Comparison of ENCODE assay signal across 8 cellular contexts in genomic region chr17:27569257-27569722, GRCh38.
DNase-seq lines count a peak whose midpoint lies in the region; TF ChIP-seq lines count a peak whose summit lies in the region.

No MANE protein-coding gene starts in this region.

- DNase-seq in Caco-2 (peak; percentile 89), T-helper 2 cell (peak in 3 of 5 experiments; percentile 24 to 75 (median 58)), mammary epithelial cell (no peak), midbrain (lab: John Stamatoyannopoulos, UW) (peak; percentile 17), type B pancreatic cell (ENCODE audit: extremely low spot score, unreplicated experiment) (no peak), KG1 (lab: John Stamatoyannopoulos, UW) (no peak), epidermal melanocyte (ENCODE audit: insufficient read length, low spot score) (no peak)

- CTCF ChIA-PET in Caco-2 (lab: Charles Lee) (interaction anchor here (1.0 to 2.7 kb wide), 4 partner anchors 9 to 75 kb away, joined by 4 to 9 read pairs (median 6); no protein-coding TSS in a partner anchor), HEK293 (lab: Yijun Ruan, JAX) (interaction anchor here (0.6 to 4.9 kb wide), 20 partner anchors 8 to 333 kb away, joined by 3 to 39 read pairs (median 6); no protein-coding TSS in a partner anchor), mammary epithelial cell (lab: Charles Lee; ENCODE audit: low non-redundant PET) (interaction anchor here (0.5 kb wide), 1 partner anchor 31 kb away, joined by 3 read pairs; no protein-coding TSS in a partner anchor)

- H3K4me3 Mint-ChIP-seq in Caco-2 (ENCODE audit: unreplicated experiment) (no peak overlapping the region), type B pancreatic cell (no peak overlapping the region)

- WGBS in mammary epithelial cell (ENCODE audit: low coverage, missing lambda C conversion rate), result 74% methylated on average over 6 of the region's 6 CpGs

- H3K36me3 ChIP-seq in Caco-2 (ENCODE audit: control insufficient read depth, insufficient read depth, low read length) (no peaks in the 10 kb centered on the region), HEK293 (ENCODE audit: control insufficient read depth in 2 of 2, insufficient read depth in 1 of 2, low read length in 2 of 2) (no peaks in the 10 kb centered on the region), mammary epithelial cell (ENCODE audit: insufficient read depth, low read length) (no peaks in the 10 kb centered on the region)

- BruUV-seq in Caco-2 (replicated peaks; lab: Mats Ljungman, UMichigan), result no TSS peak
- no TSS peak for BruUV-seq in mammary epithelial cell (replicated peaks; lab: Mats Ljungman, UMichigan)

- H3K36me3 Mint-ChIP-seq in Caco-2 (ENCODE audit: insufficient read depth, unreplicated experiment), result peaks cover 8% of the 10 kb centered on the region
- no peaks in the 10 kb centered on the region for H3K36me3 Mint-ChIP-seq in type B pancreatic cell

- no peak overlapping the region for H3K27ac ChIP-seq in HEK293 (ENCODE audit: extremely low read depth, low read depth, low read length)
- no peak overlapping the region for H3K27ac ChIP-seq in mammary epithelial cell (ENCODE audit: insufficient read depth, low read depth, low read length)

- intact Hi-C loops in Caco-2 (cut with micrococcal nuclease; ENCODE audit: unreplicated experiment), result loop anchor here (1.0 kb wide), 5 partner anchors 11 to 75 kb away; no protein-coding TSS in a partner anchor
- intact Hi-C loops in mammary epithelial cell (cut with micrococcal nuclease), result loop anchor here (10.0 kb wide), 1 partner anchor 114 kb away; the partner anchor contains the start of gene KSR1

- dilution Hi-C loops in mammary epithelial cell (cut with HindIII; ENCODE audit: low sequenced_read_pairs), result no loop called here

- H3K4me3 ChIP-seq in Caco-2 (ENCODE audit: low read depth, low read length) (no peak overlapping the region), HEK293 (ENCODE audit: low read depth, low read length) (no peak overlapping the region), mammary epithelial cell (replicated peaks in 1 of 3; ENCODE audit: insufficient read depth in 1 of 3, low read depth in 2 of 3, low read length in 3 of 3) (no peak overlapping the region)

- peak; percentile 97 to 98 for TF ChIP-seq CTCF in Caco-2 (IDR thresholded peaks at IDR 0.05; ENCODE audit: insufficient read depth in 1 of 2, low read depth in 1 of 2, low read length in 1 of 2, severe bottlenecking in 1 of 2, unreplicated experiment in 1 of 2)
- TF ChIP-seq CTCF in HEK293 (tag by site-specific recombination; IDR thresholded peaks at IDR 0.05), result peak; percentile 68
- peak; percentile 30 to 59 for TF ChIP-seq CTCF in mammary epithelial cell (conservative IDR thresholded peaks at IDR 0.05 in 1 of 2, IDR thresholded peaks at IDR 0.05 in 1 of 2; ENCODE audit: extremely low read depth in 1 of 2, insufficient read depth in 1 of 2, low read depth in 1 of 2, low read length in 2 of 2)
- TF ChIP-seq CTCF in type B pancreatic cell (conservative IDR thresholded peaks at IDR 0.05), result peak; percentile 62

- POLR2A ChIA-PET in Caco-2 (lab: Charles Lee), result no interaction called here
- POLR2A ChIA-PET in HEK293 (lab: Yijun Ruan, JAX), result no interaction called here

- H2AFZ ChIP-seq in mammary epithelial cell (ENCODE audit: low read depth, low read length), result no peak overlapping the region

- H3K4me1 ChIP-seq in Caco-2 (peaks cover 54% of the 10 kb centered on the region), HEK293 (ENCODE audit: control insufficient read depth, insufficient read depth, low read length) (peaks cover 9% of the 10 kb centered on the region), mammary epithelial cell (ENCODE audit: insufficient read depth, low read length) (no peaks in the 10 kb centered on the region)

- peak overlapping the region; percentile 83 for H3K27ac Mint-ChIP-seq in Caco-2 (ENCODE audit: unreplicated experiment)
- peak overlapping the region; percentile 15 for H3K27ac Mint-ChIP-seq in type B pancreatic cell

- H3K9me3 Mint-ChIP-seq in Caco-2 (ENCODE audit: unreplicated experiment) (no peaks in the 10 kb centered on the region), type B pancreatic cell (no peaks in the 10 kb centered on the region)

- H3K4me1 Mint-ChIP-seq in Caco-2 (ENCODE audit: low read depth, unreplicated experiment) (peaks cover 42% of the 10 kb centered on the region), type B pancreatic cell (ENCODE audit: unreplicated experiment) (peaks cover 31% of the 10 kb centered on the region)

- no peak overlapping the region for H3K9ac ChIP-seq in mammary epithelial cell (ENCODE audit: insufficient read depth, low read length)

- H3K27me3 Mint-ChIP-seq in Caco-2 (ENCODE audit: insufficient read depth, unreplicated experiment), result no peaks in the 10 kb centered on the region
- no peaks in the 10 kb centered on the region for H3K27me3 Mint-ChIP-seq in type B pancreatic cell

- H3K9me3 ChIP-seq in Caco-2, result 0 out of 2 replicates have a peak, but pooled peaks cover under 1% of the 10 kb centered on the region
- H3K9me3 ChIP-seq in HEK293 (ENCODE audit: control insufficient read depth, insufficient read depth, low read depth, low read length), result no peaks in the 10 kb centered on the region
- no peaks in the 10 kb centered on the region for H3K9me3 ChIP-seq in mammary epithelial cell (replicated peaks; ENCODE audit: insufficient read depth, low read length)

- H3K79me2 ChIP-seq in mammary epithelial cell (ENCODE audit: insufficient read depth, low read length), result no peaks in the 10 kb centered on the region

- H3K27me3 ChIP-seq in Caco-2 (replicated peaks; ENCODE audit: control insufficient read depth, insufficient read depth, low read length) (no peaks in the 10 kb centered on the region), mammary epithelial cell (ENCODE audit: insufficient read depth, low read length) (no peaks in the 10 kb centered on the region)

- in situ Hi-C loops in mammary epithelial cell (cut with MboI; ENCODE audit: low sequenced_read_pairs in 2 of 2), result no loop called here

- H4K20me1 ChIP-seq in mammary epithelial cell (ENCODE audit: insufficient read depth, low read length), result no peaks in the 10 kb centered on the region

- no peak overlapping the region for H3K4me2 ChIP-seq in mammary epithelial cell (ENCODE audit: insufficient read depth, low read depth, low read length)

TF ChIP-seq in HEK293, 187 proteins besides CTCF, POLR2A, EP300 and RAD21 (continues in another document):
- TF ChIP-seq ZNF324 (tag by site-specific recombination; IDR thresholded peaks at IDR 0.05) (no peak), ZNF394 (tag by site-specific recombination; IDR thresholded peaks at IDR 0.05; ENCODE audit: borderline replicate concordance) (peak; percentile 73; the same call in 1 of the 2 replicates), ZFHX2 (tag by site-specific recombination; conservative IDR thresholded peaks at IDR 0.05) (0 out of 2 replicates have a peak, but pooled peaks have one; percentile 21), ZNF707 (tag by site-specific recombination; IDR thresholded peaks at IDR 0.05) (no peak), ZNF223 (tag by site-specific recombination; IDR thresholded peaks at IDR 0.05) (no peak), ZSCAN30 (tag by site-specific recombination; IDR thresholded peaks at IDR 0.05) (no peak), ZNF449 (tag by site-specific recombination; IDR thresholded peaks at IDR 0.05) (peak; percentile 62), KLF9 (tag by site-specific recombination; IDR thresholded peaks at IDR 0.05; ENCODE audit: low read depth) (peak; percentile 61)
- TF ChIP-seq, protein P1, sequence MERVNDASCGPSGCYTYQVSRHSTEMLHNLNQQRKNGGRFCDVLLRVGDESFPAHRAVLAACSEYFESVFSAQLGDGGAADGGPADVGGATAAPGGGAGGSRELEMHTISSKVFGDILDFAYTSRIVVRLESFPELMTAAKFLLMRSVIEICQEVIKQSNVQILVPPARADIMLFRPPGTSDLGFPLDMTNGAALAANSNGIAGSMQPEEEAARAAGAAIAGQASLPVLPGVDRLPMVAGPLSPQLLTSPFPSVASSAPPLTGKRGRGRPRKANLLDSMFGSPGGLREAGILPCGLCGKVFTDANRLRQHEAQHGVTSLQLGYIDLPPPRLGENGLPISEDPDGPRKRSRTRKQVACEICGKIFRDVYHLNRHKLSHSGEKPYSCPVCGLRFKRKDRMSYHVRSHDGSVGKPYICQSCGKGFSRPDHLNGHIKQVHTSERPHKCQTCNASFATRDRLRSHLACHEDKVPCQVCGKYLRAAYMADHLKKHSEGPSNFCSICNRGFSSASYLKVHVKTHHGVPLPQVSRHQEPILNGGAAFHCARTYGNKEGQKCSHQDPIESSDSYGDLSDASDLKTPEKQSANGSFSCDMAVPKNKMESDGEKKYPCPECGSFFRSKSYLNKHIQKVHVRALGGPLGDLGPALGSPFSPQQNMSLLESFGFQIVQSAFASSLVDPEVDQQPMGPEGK (tag by site-specific recombination; IDR thresholded peaks at IDR 0.05), result peak; percentile 84
- TF ChIP-seq, protein P2, sequence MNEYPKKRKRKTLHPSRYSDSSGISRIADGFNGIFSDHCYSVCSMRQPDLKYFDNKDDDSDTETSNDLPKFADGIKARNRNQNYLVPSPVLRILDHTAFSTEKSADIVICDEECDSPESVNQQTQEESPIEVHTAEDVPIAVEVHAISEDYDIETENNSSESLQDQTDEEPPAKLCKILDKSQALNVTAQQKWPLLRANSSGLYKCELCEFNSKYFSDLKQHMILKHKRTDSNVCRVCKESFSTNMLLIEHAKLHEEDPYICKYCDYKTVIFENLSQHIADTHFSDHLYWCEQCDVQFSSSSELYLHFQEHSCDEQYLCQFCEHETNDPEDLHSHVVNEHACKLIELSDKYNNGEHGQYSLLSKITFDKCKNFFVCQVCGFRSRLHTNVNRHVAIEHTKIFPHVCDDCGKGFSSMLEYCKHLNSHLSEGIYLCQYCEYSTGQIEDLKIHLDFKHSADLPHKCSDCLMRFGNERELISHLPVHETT (tag by site-specific recombination; IDR thresholded peaks at IDR 0.05), result no peak

Comparison
In these comparisons a context has a peak if more than half of its experiments do, and no peak if none do; other contexts are left out.
1. DNase-seq: peak in Caco-2 (2 of 2), T-helper 2 cell (3 of 5) and midbrain (single experiment); none in mammary epithelial cell (single experiment), type B pancreatic cell (single experiment), KG1 (single experiment) and epidermal melanocyte (single experiment).
2. CTCF ChIP-seq: peak in every context shown above with its lines; median percentile 98 in Caco-2; 68 in HEK293; 62 in type B pancreatic cell; 44 in mammary epithelial cell.